Comparison of ENCODE assay signal across 13 cellular contexts in the genomic region with DNA sequence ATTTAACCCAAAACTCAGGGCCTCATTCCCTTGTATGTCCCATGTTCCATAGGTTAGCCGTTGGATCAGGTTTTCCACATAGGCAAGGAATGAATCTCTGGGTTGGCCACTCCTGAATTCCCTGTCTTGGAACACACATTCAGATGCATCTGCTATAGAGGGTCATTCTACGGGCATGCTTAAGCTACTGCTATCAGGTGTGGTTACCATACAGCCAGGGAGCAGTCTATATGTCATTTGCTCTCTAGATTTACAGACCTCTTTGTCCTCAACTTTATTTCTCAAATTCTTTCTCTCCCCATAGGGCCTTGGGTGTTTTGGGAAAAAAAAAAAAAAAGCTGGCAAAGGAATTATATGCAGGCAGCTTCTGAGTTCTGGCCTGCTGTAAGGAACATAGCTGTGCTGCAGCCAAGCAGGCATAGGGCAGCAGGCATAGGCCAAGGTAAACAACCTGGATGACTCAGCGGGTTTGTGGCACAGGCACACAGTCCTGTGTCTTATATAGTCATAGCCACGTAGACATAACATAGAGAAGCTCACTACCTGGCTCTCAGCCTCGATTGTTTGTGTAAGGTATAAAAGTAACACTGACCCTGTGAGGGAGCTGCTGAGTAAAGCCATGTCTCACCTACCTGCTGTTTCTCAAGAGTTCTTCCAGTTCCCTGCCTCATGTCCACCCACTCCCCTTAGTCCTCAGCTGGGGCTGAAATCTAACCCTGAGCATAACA.
DNase-seq lines count a peak whose midpoint lies in the region; ATAC-seq and TF ChIP-seq lines count a peak whose summit lies in the region.
"Had no signal": no experiment of that assay in that cellular context is flagged by ENCODE, and none has a peak within 500 bp of the region (broad histone marks: within the 10 kb centered on the region; RNA-seq: fewer than 3 reads in every experiment).

No MANE protein-coding gene starts in this region.

- H3K4me1 ChIP-seq in right atrium auricular region, result no peaks in the 10 kb centered on the region
- H3K4me1 ChIP-seq in left lung, result no peaks in the 10 kb centered on the region
- peaks cover 1% of the 10 kb centered on the region for H3K4me1 ChIP-seq in urinary bladder (ENCODE audit: insufficient read depth)

- H3K27ac ChIP-seq in right atrium auricular region (no peak overlapping the region), left lung (peak overlapping the region in 1 of 2 donors; percentile 30), urinary bladder (ENCODE audit: low read depth) (peak overlapping the region; percentile 49)

- no peak for DNase-seq in left cardiac atrium
- DNase-seq in right atrium auricular region (ENCODE audit: low spot score), result no peak
- DNase-seq in cardiac fibroblast (ENCODE audit: low read depth in 2 of 2), result peak; percentile 27 to 57
- DNase-seq in left lung, result peak in 1 of 2 donors; percentile 46
- no peak for DNase-seq in A172 (ENCODE audit: low spot score)
- DNase-seq: activated gamma-delta T cell; effector memory CD8-positive, alpha-beta T cell; NCI-H1417; SIG-M5; stimulated activated CD4-positive, alpha-beta T cell treated with anti-CD3 and anti-CD28 coated beads, Interleukin-4, amount 100 ng/mL, for 4 hours had no signal

- H3K9me3 ChIP-seq in right atrium auricular region, result peaks cover 0 to 13% of the 10 kb centered on the region in 2 donors
- peaks cover 0 to 10% of the 10 kb centered on the region in 2 donors for H3K9me3 ChIP-seq in left lung

- ATAC-seq in left cardiac atrium (peak; percentile 34 to 89), left lung (peak; percentile 95), HG02678 (IDR thresholded peaks at IDR 0.05; ENCODE audit: unreplicated experiment) (no peak), HG02588 (IDR thresholded peaks at IDR 0.05; ENCODE audit: unreplicated experiment) (no peak)
- ATAC-seq: effector memory CD8-positive, alpha-beta T cell had no signal

- 57% methylated on average over 5 of the region's 5 CpGs for WGBS in urinary bladder

- intact Hi-C loops in left cardiac atrium (cut with DNase I) (no loop called here), left lung (cut with DNase I) (no loop called here)

- H3K36me3 ChIP-seq in right atrium auricular region (no peaks in the 10 kb centered on the region), left lung (peaks cover 0 to 4% of the 10 kb centered on the region in 2 donors), urinary bladder (ENCODE audit: insufficient read depth) (no peaks in the 10 kb centered on the region)

- H3K27me3 ChIP-seq in right atrium auricular region, result no peaks in the 10 kb centered on the region
- no peaks in the 10 kb centered on the region for H3K27me3 ChIP-seq in left lung

- TF ChIP-seq CTCF in right atrium auricular region (IDR thresholded peaks at IDR 0.05), result no peak
- no peak for TF ChIP-seq CTCF in cardiac fibroblast (IDR thresholded peaks at IDR 0.05; ENCODE audit: low read depth, low read length)
- no peak for TF ChIP-seq CTCF in left lung (IDR thresholded peaks at IDR 0.05)

- no peak overlapping the region for H3K4me3 ChIP-seq in right atrium auricular region
- no peak overlapping the region for H3K4me3 ChIP-seq in cardiac fibroblast (replicated peaks in 1 of 2; ENCODE audit: low read depth in 2 of 2, low read length in 2 of 2)
- H3K4me3 ChIP-seq in left lung, result no peak overlapping the region
- no peak overlapping the region for H3K4me3 ChIP-seq in urinary bladder (ENCODE audit: low read depth, low read length)

Comparison
In these comparisons a context has a peak if more than half of its experiments do, and no peak if none do; other contexts are left out.
1. ATAC-seq: peak in left cardiac atrium (2 of 2) and left lung (single experiment); none in HG02678 (single experiment) and HG02588 (single experiment).
2. DNase-seq: peak in cardiac fibroblast (2 of 2); none in left cardiac atrium (single experiment), right atrium auricular region (single experiment) and A172 (single experiment).